In genomic region chr14:50044040-50044651, GRCh38 we compare ENCODE assay signal across 10 cellular contexts.
DNase-seq lines count a peak whose midpoint lies in the region; ATAC-seq and TF ChIP-seq lines count a peak whose summit lies in the region.
"Had no signal": no experiment of that assay in that cellular context is flagged by ENCODE, and none has a peak within 500 bp of the region (broad histone marks: within the 10 kb centered on the region; RNA-seq: fewer than 3 reads in every experiment).

No MANE protein-coding gene starts in this region.

- peaks cover 65% of the 10 kb centered on the region for H3K4me1 Mint-ChIP-seq in activated CD4-positive, alpha-beta T cell treated with anti-CD3 and anti-CD28 coated beads for 36 hours
- H3K4me1 Mint-ChIP-seq in activated CD4-positive, alpha-beta memory T cell treated with anti-CD3 and anti-CD28 coated beads for 36 hours (ENCODE audit: low read depth): peaks cover 69% of the 10 kb centered on the region

- ATAC-seq in activated CD4-positive, alpha-beta T cell treated with anti-CD3 and anti-CD28 coated beads for 36 hours: peak; percentile 24
- ATAC-seq in gastroesophageal sphincter (no peak), HG02884 (IDR thresholded peaks at IDR 0.05; ENCODE audit: unreplicated experiment) (no peak)

- H3K4me3 Mint-ChIP-seq in activated CD4-positive, alpha-beta T cell treated with anti-CD3 and anti-CD28 coated beads for 36 hours: peak overlapping the region; percentile 31
- peak overlapping the region; percentile 43 for H3K4me3 Mint-ChIP-seq in activated CD4-positive, alpha-beta memory T cell treated with anti-CD3 and anti-CD28 coated beads for 36 hours

- peak overlapping the region in 3 of 4 donors; percentile 26 to 73 (median 57) for H3K27ac ChIP-seq in gastroesophageal sphincter
- peak overlapping the region; percentile 77 to 90 (median 82) for H3K27ac ChIP-seq in stomach

- H3K9me3 ChIP-seq in gastroesophageal sphincter (peaks cover 0 to 7% (median 0%) of the 10 kb centered on the region in 3 donors), stomach (no peaks in the 10 kb centered on the region)

- H3K27ac Mint-ChIP-seq in activated CD4-positive, alpha-beta T cell treated with anti-CD3 and anti-CD28 coated beads for 36 hours: peak overlapping the region; percentile 94
- H3K27ac Mint-ChIP-seq in activated CD4-positive, alpha-beta memory T cell treated with anti-CD3 and anti-CD28 coated beads for 36 hours: peak overlapping the region; percentile 87

- TF ChIP-seq CTCF in gastroesophageal sphincter (IDR thresholded peaks at IDR 0.05) (no peak), stomach (IDR thresholded peaks at IDR 0.05) (no peak)

- no peak for TF ChIP-seq EP300 in gastroesophageal sphincter (IDR thresholded peaks at IDR 0.05)
- TF ChIP-seq EP300 in stomach (IDR thresholded peaks at IDR 0.05): no peak

- CTCF ChIA-PET in activated CD4-positive, alpha-beta T cell treated with anti-CD3 and anti-CD28 coated beads for 36 hours (lab: Charles Lee): interaction anchor here (1.0 to 2.6 kb wide), 5 partner anchors 16 to 183 kb away, joined by 3 to 13 read pairs (median 5); no protein-coding TSS in a partner anchor
- CTCF ChIA-PET in activated CD4-positive, alpha-beta memory T cell treated with anti-CD3 and anti-CD28 coated beads for 36 hours (lab: Charles Lee): interaction anchor here (0.8 to 3.5 kb wide), 7 partner anchors 17 to 192 kb away, joined by 3 to 23 read pairs (median 4); partner anchors contain the start of gene NEMF

- TF ChIP-seq POLR2A in gastroesophageal sphincter (IDR thresholded peaks at IDR 0.05): no peak
- no peak for TF ChIP-seq POLR2A in stomach (IDR thresholded peaks at IDR 0.05)

- 60 to 89% methylated on average over 2 of the region's 4 CpGs for WGBS in gastroesophageal sphincter (ENCODE audit: low coverage in 1 of 2), 2 donors
- WGBS in stomach, 5 donors: 55 to 70% (median 64%) methylated on average over 4 of the region's 4 CpGs

- H3K36me3 ChIP-seq in gastroesophageal sphincter: no peaks in the 10 kb centered on the region
- no peaks in the 10 kb centered on the region for H3K36me3 ChIP-seq in stomach

- no peak overlapping the region for H3K4me3 ChIP-seq in gastroesophageal sphincter
- no peak overlapping the region for H3K4me3 ChIP-seq in stomach

- peaks cover 25% of the 10 kb centered on the region for H3K36me3 Mint-ChIP-seq in activated CD4-positive, alpha-beta T cell treated with anti-CD3 and anti-CD28 coated beads for 36 hours (ENCODE audit: low read depth)
- H3K36me3 Mint-ChIP-seq in activated CD4-positive, alpha-beta memory T cell treated with anti-CD3 and anti-CD28 coated beads for 36 hours: peaks cover 20% of the 10 kb centered on the region

- H3K4me1 ChIP-seq in gastroesophageal sphincter (peaks cover 0 to 19% (median 16%) of the 10 kb centered on the region in 3 donors), stomach (peaks cover 33 to 72% (median 34%) of the 10 kb centered on the region in 4 donors)

- intact Hi-C loops in activated CD4-positive, alpha-beta T cell treated with anti-CD3 and anti-CD28 coated beads for 36 hours (cut with DNase I, micrococcal nuclease): no loop called here
- intact Hi-C loops in activated CD4-positive, alpha-beta memory T cell treated with anti-CD3 and anti-CD28 coated beads for 36 hours (cut with micrococcal nuclease): loop anchor here (10.0 kb wide), 1 partner anchor 279 kb away; the partner anchor contains the start of gene KLHDC2
- intact Hi-C loops in stomach (cut with DNase I; ENCODE audit: low total_unique reads): no loop called here

- POLR2A ChIA-PET in activated CD4-positive, alpha-beta T cell treated with anti-CD3 and anti-CD28 coated beads for 36 hours (lab: Charles Lee): interaction anchor here (0.6 to 1.4 kb wide), 4 partner anchors 16 to 39 kb away, joined by 3 to 7 read pairs (median 4); no protein-coding TSS in a partner anchor
- POLR2A ChIA-PET in activated CD4-positive, alpha-beta memory T cell treated with anti-CD3 and anti-CD28 coated beads for 36 hours (lab: Charles Lee): interaction anchor here (0.6 to 4.2 kb wide), 9 partner anchors 18 to 182 kb away, joined by 3 to 35 read pairs (median 9); partner anchors contain the start of gene ARF6

- H3K27me3 ChIP-seq in gastroesophageal sphincter (no peaks in the 10 kb centered on the region), stomach (no peaks in the 10 kb centered on the region)

- peak; percentile 33 for DNase-seq in activated CD4-positive, alpha-beta T cell treated with anti-CD3 and anti-CD28 coated beads for 36 hours
- DNase-seq in activated CD4-positive, alpha-beta T cell treated with anti-CD3 and anti-CD28 coated beads, Interleukin-2, amount 50 U/mL, for 4 hours: no peak
- peak; percentile 41 for DNase-seq in activated CD4-positive, alpha-beta memory T cell treated with anti-CD3 and anti-CD28 coated beads for 36 hours
- DNase-seq in stomach (no peak), AG20443 (ENCODE audit: low spot score) (no peak), NCI-H187 treated with DMSO at 0.1 percent for 48 hours (lab: John Stamatoyannopoulos, UW) (no peak)
- DNase-seq: 8988T, NCI-H526 had no signal

- no peaks in the 10 kb centered on the region for H3K27me3 Mint-ChIP-seq in activated CD4-positive, alpha-beta T cell treated with anti-CD3 and anti-CD28 coated beads for 36 hours
- H3K27me3 Mint-ChIP-seq in activated CD4-positive, alpha-beta memory T cell treated with anti-CD3 and anti-CD28 coated beads for 36 hours: no peaks in the 10 kb centered on the region

- H3K9me3 Mint-ChIP-seq in activated CD4-positive, alpha-beta T cell treated with anti-CD3 and anti-CD28 coated beads for 36 hours (ENCODE audit: low read depth): peaks cover 9% of the 10 kb centered on the region
- no peaks in the 10 kb centered on the region for H3K9me3 Mint-ChIP-seq in activated CD4-positive, alpha-beta memory T cell treated with anti-CD3 and anti-CD28 coated beads for 36 hours

Comparison
In these comparisons a context has a peak if more than half of its experiments do, and no peak if none do; other contexts are left out.
1. DNase-seq: peak in activated CD4-positive, alpha-beta T cell treated with anti-CD3 and anti-CD28 coated beads for 36 hours (single experiment) and activated CD4-positive, alpha-beta memory T cell treated with anti-CD3 and anti-CD28 coated beads for 36 hours (single experiment); none in activated CD4-positive, alpha-beta T cell treated with anti-CD3 and anti-CD28 coated beads, Interleukin-2, amount 50 U/mL, for 4 hours (0 of 2), stomach (single experiment), AG20443 (single experiment) and NCI-H187 treated with DMSO at 0.1 percent for 48 hours (single experiment).